ENCODE assay signal across 2 cellular contexts in genomic region chr20:40713508-40713907, GRCh38.
TF ChIP-seq lines count a peak whose summit lies in the region.

No MANE protein-coding gene starts in this region.

TF ChIP-seq in IMR-90, 13 proteins besides CTCF, POLR2A, EP300 and RAD21 (continued from another document):
- TF ChIP-seq CEBPB (IDR thresholded peaks at IDR 0.05; ENCODE audit: low read depth, low read length) (no peak), ELK1 (IDR thresholded peaks at IDR 0.05; ENCODE audit: borderline replicate concordance, low read depth, low read length) (no peak), NFE2L2 (IDR thresholded peaks at IDR 0.05; ENCODE audit: low read depth, low read length) (no peak), FOS (IDR thresholded peaks at IDR 0.05; ENCODE audit: low read depth, low read length) (no peak), MXI1 (IDR thresholded peaks at IDR 0.05; ENCODE audit: borderline replicate concordance, low read depth, low read length) (no peak), SMC3 (IDR thresholded peaks at IDR 0.05; ENCODE audit: low read depth, low read length) (no peak), CHD1 (IDR thresholded peaks at IDR 0.05; ENCODE audit: low read depth, low read length) (no peak), MAZ (IDR thresholded peaks at IDR 0.05; ENCODE audit: borderline replicate concordance, low read depth, low read length) (no peak)
- TF ChIP-seq, protein P1, sequence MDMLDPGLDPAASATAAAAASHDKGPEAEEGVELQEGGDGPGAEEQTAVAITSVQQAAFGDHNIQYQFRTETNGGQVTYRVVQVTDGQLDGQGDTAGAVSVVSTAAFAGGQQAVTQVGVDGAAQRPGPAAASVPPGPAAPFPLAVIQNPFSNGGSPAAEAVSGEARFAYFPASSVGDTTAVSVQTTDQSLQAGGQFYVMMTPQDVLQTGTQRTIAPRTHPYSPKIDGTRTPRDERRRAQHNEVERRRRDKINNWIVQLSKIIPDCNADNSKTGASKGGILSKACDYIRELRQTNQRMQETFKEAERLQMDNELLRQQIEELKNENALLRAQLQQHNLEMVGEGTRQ (IDR thresholded peaks at IDR 0.05; ENCODE audit: low read depth, low read length): no peak
TF ChIP-seq in IMR-90: peak in this region for 0.

TF ChIP-seq in GM12878, 131 proteins besides CTCF, POLR2A, EP300 and RAD21 (continued from another document):
- TF ChIP-seq TCF3 (IDR thresholded peaks at IDR 0.05; ENCODE audit: borderline replicate concordance, insufficient read depth, low read depth, low read length) (no peak), PAX5 (IDR thresholded peaks at IDR 0.05; ENCODE audit: borderline replicate concordance, low read depth, low read length) (no peak), TARDBP (IDR thresholded peaks at IDR 0.05; ENCODE audit: borderline replicate concordance) (no peak), HDGF (IDR thresholded peaks at IDR 0.05) (no peak), POLR2AphosphoS2 (IDR thresholded peaks at IDR 0.05; ENCODE audit: low read depth, low read length) (no peak), ZNF217 (IDR thresholded peaks at IDR 0.05) (no peak), EZH2 (IDR thresholded peaks at IDR 0.05; ENCODE audit: borderline replicate concordance, control insufficient read depth, low read depth, low read length) (no peak), ETV6 (conservative IDR thresholded peaks at IDR 0.05 in 1 of 2, IDR thresholded peaks at IDR 0.05 in 1 of 2; ENCODE audit: borderline replicate concordance in 1 of 2, low read depth in 1 of 2) (no peak), ZBTB33 (IDR thresholded peaks at IDR 0.05) (no peak), SIN3A (IDR thresholded peaks at IDR 0.05; ENCODE audit: low read depth, low read length) (no peak)
- TF ChIP-seq, protein P2, sequence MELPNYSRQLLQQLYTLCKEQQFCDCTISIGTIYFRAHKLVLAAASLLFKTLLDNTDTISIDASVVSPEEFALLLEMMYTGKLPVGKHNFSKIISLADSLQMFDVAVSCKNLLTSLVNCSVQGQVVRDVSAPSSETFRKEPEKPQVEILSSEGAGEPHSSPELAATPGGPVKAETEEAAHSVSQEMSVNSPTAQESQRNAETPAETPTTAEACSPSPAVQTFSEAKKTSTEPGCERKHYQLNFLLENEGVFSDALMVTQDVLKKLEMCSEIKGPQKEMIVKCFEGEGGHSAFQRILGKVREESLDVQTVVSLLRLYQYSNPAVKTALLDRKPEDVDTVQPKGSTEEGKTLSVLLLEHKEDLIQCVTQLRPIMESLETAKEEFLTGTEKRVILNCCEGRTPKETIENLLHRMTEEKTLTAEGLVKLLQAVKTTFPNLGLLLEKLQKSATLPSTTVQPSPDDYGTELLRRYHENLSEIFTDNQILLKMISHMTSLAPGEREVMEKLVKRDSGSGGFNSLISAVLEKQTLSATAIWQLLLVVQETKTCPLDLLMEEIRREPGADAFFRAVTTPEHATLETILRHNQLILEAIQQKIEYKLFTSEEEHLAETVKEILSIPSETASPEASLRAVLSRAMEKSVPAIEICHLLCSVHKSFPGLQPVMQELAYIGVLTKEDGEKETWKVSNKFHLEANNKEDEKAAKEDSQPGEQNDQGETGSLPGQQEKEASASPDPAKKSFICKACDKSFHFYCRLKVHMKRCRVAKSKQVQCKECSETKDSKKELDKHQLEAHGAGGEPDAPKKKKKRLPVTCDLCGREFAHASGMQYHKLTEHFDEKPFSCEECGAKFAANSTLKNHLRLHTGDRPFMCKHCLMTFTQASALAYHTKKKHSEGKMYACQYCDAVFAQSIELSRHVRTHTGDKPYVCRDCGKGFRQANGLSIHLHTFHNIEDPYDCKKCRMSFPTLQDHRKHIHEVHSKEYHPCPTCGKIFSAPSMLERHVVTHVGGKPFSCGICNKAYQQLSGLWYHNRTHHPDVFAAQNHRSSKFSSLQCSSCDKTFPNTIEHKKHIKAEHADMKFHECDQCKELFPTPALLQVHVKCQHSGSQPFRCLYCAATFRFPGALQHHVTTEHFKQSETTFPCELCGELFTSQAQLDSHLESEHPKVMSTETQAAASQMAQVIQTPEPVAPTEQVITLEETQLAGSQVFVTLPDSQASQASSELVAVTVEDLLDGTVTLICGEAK (IDR thresholded peaks at IDR 0.05; ENCODE audit: borderline replicate concordance): no peak
- TF ChIP-seq, protein P1 (IDR thresholded peaks at IDR 0.05; ENCODE audit: borderline replicate concordance, low read depth, low read length): no peak
- TF ChIP-seq, protein P3, sequence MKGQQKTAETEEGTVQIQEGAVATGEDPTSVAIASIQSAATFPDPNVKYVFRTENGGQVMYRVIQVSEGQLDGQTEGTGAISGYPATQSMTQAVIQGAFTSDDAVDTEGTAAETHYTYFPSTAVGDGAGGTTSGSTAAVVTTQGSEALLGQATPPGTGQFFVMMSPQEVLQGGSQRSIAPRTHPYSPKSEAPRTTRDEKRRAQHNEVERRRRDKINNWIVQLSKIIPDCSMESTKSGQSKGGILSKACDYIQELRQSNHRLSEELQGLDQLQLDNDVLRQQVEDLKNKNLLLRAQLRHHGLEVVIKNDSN (IDR thresholded peaks at IDR 0.05; ENCODE audit: borderline replicate concordance, extremely low read length, insufficient read depth, low read depth, low read length): no peak
